Comparison of ENCODE assay signal across 7 cellular contexts in genomic region chr12:128839885-128840284, GRCh38. TPM values are rescaled to one million over a fixed set of nuclear protein-coding genes. Genes with fewer than 3 reads are reported as not detected.
"Had no signal": no experiment of that assay in that cellular context is flagged by ENCODE, and none has a peak within 500 bp of the region (broad histone marks: within the 10 kb centered on the region; RNA-seq: fewer than 3 reads in every experiment).

No MANE protein-coding gene starts in this region.

RNA-seq across cellular contexts. Expression of gene GLT1D1, which starts 13.4 kb away (rescaled TPM):
- total RNA-seq: activated CD4-positive, alpha-beta memory T cell treated with anti-CD3 and anti-CD28 coated beads for 36 hours; activated CD8-positive, alpha-beta T cell treated with anti-CD3 and anti-CD28 coated beads, Interleukin-2, amount 10 ng/mL, durations not matched to agents 7 days and 5 days; activated naive CD8-positive, alpha-beta T cell treated with anti-CD3 and anti-CD28 coated beads, Interleukin-2, amount 10 ng/mL, durations not matched to agents 7 days and 5 days; dermis microvascular lymphatic vessel endothelial cell; endothelial cell of umbilical vein; glomerular endothelial cell had no signal
- polyA plus RNA-seq: endothelial cell of umbilical vein, fibroblast of lung had no signal
